Comparison of ENCODE assay signal across 27 cellular contexts in the genomic region with DNA sequence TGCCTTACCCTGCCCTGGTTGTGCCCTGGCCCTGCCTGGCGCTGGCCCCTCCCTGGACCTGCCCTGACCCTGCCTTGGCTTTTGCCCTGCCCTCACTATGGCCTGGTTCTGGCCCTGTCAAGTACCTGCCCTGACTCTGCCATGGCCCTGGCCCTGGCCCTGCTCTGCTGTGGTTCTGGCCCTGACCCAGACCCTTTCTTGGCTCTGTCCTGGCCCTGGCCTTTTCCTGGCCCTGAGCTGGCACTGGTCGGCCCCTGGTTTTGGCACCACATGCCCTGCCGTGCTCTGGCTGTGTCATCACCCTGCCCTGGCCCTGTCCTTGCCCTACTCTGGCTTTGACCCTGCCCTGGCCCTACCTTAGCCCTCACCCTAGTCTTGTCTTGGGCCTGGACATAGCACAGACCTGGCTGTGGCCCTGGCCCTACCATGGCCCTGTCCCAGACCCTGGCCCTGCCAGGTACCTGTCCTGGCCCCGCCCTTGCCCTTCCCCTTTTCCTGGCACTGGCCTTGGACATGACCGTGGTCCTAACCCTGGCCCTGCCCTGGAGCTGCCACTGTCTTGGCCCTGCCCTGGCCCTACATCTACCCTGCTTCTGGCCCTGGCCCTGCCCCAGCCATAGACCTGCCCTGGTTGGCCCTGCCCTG. TPM values are rescaled to one million over a fixed set of nuclear protein-coding genes. Genes with fewer than 3 reads are reported as not detected.
"Had no signal": no experiment of that assay in that cellular context is flagged by ENCODE, and none has a peak within 500 bp of the region (broad histone marks: within the 10 kb centered on the region; RNA-seq: fewer than 3 reads in every experiment).

No MANE protein-coding gene starts in this region.

- H3K9me3 ChIP-seq: adrenal gland, SK-N-SH, tibial artery, uterus had no signal

- H3K36me3 Mint-ChIP-seq: activated CD4-positive, alpha-beta memory T cell treated with anti-CD3 and anti-CD28 coated beads for 36 hours; naive thymus-derived CD4-positive, alpha-beta T cell had no signal

- H3K4me3 Mint-ChIP-seq: activated B cell treated with CpG ODN at 0.5 μM for 24 hours; activated CD4-positive, alpha-beta memory T cell treated with anti-CD3 and anti-CD28 coated beads for 36 hours; activated T-helper 1 cell treated with anti-CD3 and anti-CD28 coated beads, Interleukin-12 subunit alpha, Interleukin-12 subunit beta, Interleukin-2, Interleukin-4 antibody, amounts not matched to agents 30 ng/mL and 10 ng/mL and 1 ng/mL, durations not matched to agents 14 hours and 24 hours and 36 hours; effector memory CD8-positive, alpha-beta T cell; naive thymus-derived CD4-positive, alpha-beta T cell; stimulated activated naive B cell treated with anti-CD40 and anti-IgM and Interleukin-4, amounts not matched to agents 10 μg/mL and 1 μg/mL and 100 μg/mL, for 72 hours had no signal

- H3K27me3 ChIP-seq: adrenal gland, uterus had no signal

- H3K9me3 Mint-ChIP-seq: activated B cell treated with CpG ODN at 0.5 μM for 24 hours; activated T-helper 1 cell treated with anti-CD3 and anti-CD28 coated beads, Interleukin-12 subunit alpha, Interleukin-12 subunit beta, Interleukin-2, Interleukin-4 antibody, amounts not matched to agents 30 ng/mL and 10 ng/mL and 1 ng/mL, durations not matched to agents 14 hours and 24 hours and 36 hours had no signal

- H3K9me2 ChIP-seq: SK-N-SH had no signal

- DNase-seq: activated B cell treated with CpG ODN at 0.5 μM for 24 hours; activated CD4-positive, alpha-beta memory T cell treated with anti-CD3 and anti-CD28 coated beads for 36 hours; activated CD4-positive, alpha-beta T cell treated with anti-CD3 and anti-CD28 coated beads for 4 hours; activated gamma-delta T cell treated with Interleukin-2 at 50 U/mL for 16 hours; activated T-cell treated with anti-CD3 and anti-CD28 coated beads for 4 hours; adrenal gland; effector memory CD8-positive, alpha-beta T cell; foreskin fibroblast; hypothalamus; islet precursor cell; mesendoderm; naive thymus-derived CD4-positive, alpha-beta T cell; nucleus accumbens; SK-N-SH; stimulated activated CD4-positive, alpha-beta T cell treated with anti-CD3 and anti-CD28 coated beads, Interleukin-4, amount 100 ng/mL, for 24 hours; stimulated activated naive B cell treated with anti-CD40 and anti-IgM and Interleukin-4, amounts not matched to agents 10 μg/mL and 1 μg/mL and 100 μg/mL, for 72 hours; tibial artery; uterus had no signal

- H3K9ac ChIP-seq: SK-N-SH had no signal

- H3K4me3 ChIP-seq: adrenal gland, smooth muscle cell, tibial artery, uterus had no signal

- ATAC-seq: effector memory CD8-positive, alpha-beta T cell; naive thymus-derived CD4-positive, alpha-beta T cell; stimulated activated naive B cell treated with anti-CD40 and anti-IgM and Interleukin-4, amounts not matched to agents 10 μg/mL and 1 μg/mL and 100 μg/mL, for 72 hours had no signal

- H3K27ac ChIP-seq: adrenal gland, tibial artery, uterus had no signal

- H3K27me3 Mint-ChIP-seq: activated B cell treated with CpG ODN at 0.5 μM for 24 hours; activated CD4-positive, alpha-beta memory T cell treated with anti-CD3 and anti-CD28 coated beads for 36 hours had no signal

- H3K27ac Mint-ChIP-seq: activated B cell treated with CpG ODN at 0.5 μM for 24 hours; activated CD4-positive, alpha-beta memory T cell treated with anti-CD3 and anti-CD28 coated beads for 36 hours; activated T-helper 1 cell treated with anti-CD3 and anti-CD28 coated beads, Interleukin-12 subunit alpha, Interleukin-12 subunit beta, Interleukin-2, Interleukin-4 antibody, amounts not matched to agents 30 ng/mL and 10 ng/mL and 1 ng/mL, durations not matched to agents 14 hours and 24 hours and 36 hours; effector memory CD8-positive, alpha-beta T cell; naive thymus-derived CD4-positive, alpha-beta T cell had no signal

- H3K4me2 ChIP-seq: SK-N-SH, smooth muscle cell had no signal

- H3K4me1 ChIP-seq: adrenal gland, tibial artery, uterus had no signal

- H3K4me1 Mint-ChIP-seq: activated B cell treated with CpG ODN at 0.5 μM for 24 hours; naive thymus-derived CD4-positive, alpha-beta T cell; stimulated activated naive B cell treated with anti-CD40 and anti-IgM and Interleukin-4, amounts not matched to agents 10 μg/mL and 1 μg/mL and 100 μg/mL, for 72 hours had no signal

- H3K36me3 ChIP-seq: adrenal gland, tibial artery, uterus had no signal

RNA-seq across cellular contexts. Expression of gene ANKRD62, which starts 4.8 kb away (rescaled TPM):
- total RNA-seq: activated B cell treated with CpG ODN at 0.5 μM for 24 hours; activated CD4-positive, alpha-beta memory T cell treated with anti-CD3 and anti-CD28 coated beads for 36 hours; activated naive CD4-positive, alpha-beta T cell treated with anti-CD3 and anti-CD28 coated beads, Interleukin-2, amount 50 U/mL, for 72 hours; activated T-helper 1 cell treated with anti-CD3 and anti-CD28 coated beads, Interleukin-12 subunit alpha, Interleukin-12 subunit beta, Interleukin-2, Interleukin-4 antibody, amounts not matched to agents 30 ng/mL and 10 ng/mL and 1 ng/mL, durations not matched to agents 14 hours and 24 hours and 36 hours; adrenal gland; dermis microvascular lymphatic vessel endothelial cell; glomerular endothelial cell; lower leg skin; mucosa of gallbladder; naive thymus-derived CD4-positive, alpha-beta T cell; right cardiac atrium; smooth muscle cell; subcutaneous adipose tissue had no signal
- polyA plus RNA-seq: adrenal gland; naive thymus-derived CD4-positive, alpha-beta T cell; right cardiac atrium; SK-N-SH; smooth muscle cell had no signal
